Comparison of ENCODE assay signal across 16 cellular contexts in genomic region chr13:52711277-52711676, GRCh38. TPM values are rescaled to one million over a fixed set of nuclear protein-coding genes. Genes with fewer than 3 reads are reported as not detected.
A peak's percentile ranks its signal among the peaks of the same experiment; 100 is the strongest.
DNase-seq lines count a peak whose midpoint lies in the region; ATAC-seq, FAIRE-seq and TF ChIP-seq lines count a peak whose summit lies in the region.
"Had no signal": no experiment of that assay in that cellular context is flagged by ENCODE, and none has a peak within 500 bp of the region (broad histone marks: within the 10 kb centered on the region; RNA-seq: fewer than 3 reads in every experiment).

No MANE protein-coding gene starts in this region.

- no peak overlapping the region for H3K4me3 ChIP-seq in HepG2 (replicated peaks in 1 of 3; ENCODE audit: insufficient read depth in 1 of 3, low read depth in 2 of 3, low read length in 3 of 3)
- H3K4me3 ChIP-seq in right lobe of liver: no peak overlapping the region

- H3K9ac ChIP-seq in HepG2 (ENCODE audit: insufficient read depth, low read depth, low read length): no peak overlapping the region

- H3K9me3 ChIP-seq in HepG2 (ENCODE audit: low read length): no peaks in the 10 kb centered on the region
- H3K9me3 ChIP-seq in right lobe of liver: no peaks in the 10 kb centered on the region

- DNase-seq in HepG2 (ENCODE audit: low spot score) (no peak), right lobe of liver (no peak), WTC11 (ENCODE audit: low spot score) (peak; percentile 40), iPS-NIHi7 (ENCODE audit: extremely low spot score) (peak; percentile 60), NCI-H226 (no peak), kidney tubule cell (ENCODE audit: low spot score) (no peak)
- DNase-seq: C1 segment of cervical spinal cord, KG1, NCI-H1048, OCI-M1, SIG-M5 had no signal

- no peak overlapping the region for H3K4me3 Mint-ChIP-seq in WTC11

- no peak overlapping the region for H2AFZ ChIP-seq in HepG2 (ENCODE audit: low read length)

- H4K20me1 ChIP-seq in HepG2 (ENCODE audit: insufficient read depth, low read length): no peaks in the 10 kb centered on the region

- FAIRE-seq in HepG2 (lab: Jason Lieb, UNC): no peak
- FAIRE-seq: A204.1 had no signal

- H3K79me2 ChIP-seq in HepG2 (ENCODE audit: insufficient read depth, low read length): no peaks in the 10 kb centered on the region

- no peak for TF ChIP-seq EP300 in HepG2 (IDR thresholded peaks at IDR 0.05; ENCODE audit: low read depth in 2 of 2, low read length in 2 of 2)
- no peak for TF ChIP-seq EP300 in HepG2 (CRISPR knock-in tag; IDR thresholded peaks at IDR 0.05; ENCODE audit: borderline replicate concordance)

- ATAC-seq in HepG2 (peak; percentile 63), right lobe of liver (no peak), WTC11 (peak; percentile 82), HG02798 (IDR thresholded peaks at IDR 0.05; ENCODE audit: poor library complexity, unreplicated experiment) (no peak), HG02623 (IDR thresholded peaks at IDR 0.05; ENCODE audit: unreplicated experiment) (no peak)

- no TSS peak for BruUV-seq in HepG2 (replicated peaks; lab: Mats Ljungman, UMichigan)

- H3K36me3 Mint-ChIP-seq in WTC11: peaks cover 16% of the 10 kb centered on the region

- no peak overlapping the region for H3K4me2 ChIP-seq in HepG2 (ENCODE audit: low read depth, low read length)

- POLR2A ChIA-PET in HepG2 (lab: Yijun Ruan, JAX): no interaction called here
- POLR2A ChIA-PET in WTC11 (lab: Charles Lee): no interaction called here

- 31% methylated on average over 3 of the region's 3 CpGs for WGBS in HepG2 (ENCODE audit: low lambda C conversion rate)
- WGBS in right lobe of liver (ENCODE audit: insufficient coverage, low coverage, low lambda C conversion rate, missing lambda C conversion rate): 65% methylated on average over 2 of the region's 3 CpGs

- H3K36me3 ChIP-seq in HepG2 (replicated peaks in 1 of 2; ENCODE audit: control insufficient read depth in 1 of 2, insufficient read depth in 2 of 2, low read length in 2 of 2) (no peaks in the 10 kb centered on the region), right lobe of liver (no peaks in the 10 kb centered on the region)

- TF ChIP-seq POLR2A in HepG2 (IDR thresholded peaks at IDR 0.05; ENCODE audit: insufficient read depth in 1 of 2, low read depth in 2 of 2, low read length in 2 of 2) (no peak), right lobe of liver (IDR thresholded peaks at IDR 0.05) (no peak)

- TF ChIP-seq RAD21 in HepG2 (CRISPR knock-in tag; IDR thresholded peaks at IDR 0.05): no peak

- H3K27ac ChIP-seq in HepG2 (ENCODE audit: extremely low read length, insufficient read depth, low read length) (no peak overlapping the region), right lobe of liver (no peak overlapping the region)

- in situ Hi-C loops in HepG2 (cut with HindIII; ENCODE audit: extremely low pct_ligation_motif_present, low pct_unique_long_range_greater_than_20kb): no loop called here

- no peak for TF ChIP-seq CTCF in HepG2 (CRISPR knock-in tag; IDR thresholded peaks at IDR 0.05)
- no peak for TF ChIP-seq CTCF in right lobe of liver (IDR thresholded peaks at IDR 0.05)
- TF ChIP-seq CTCF in WTC11 (IDR thresholded peaks at IDR 0.05): no peak

- no peaks in the 10 kb centered on the region for H3K4me1 ChIP-seq in HepG2 (ENCODE audit: insufficient read depth, low read length)
- no peaks in the 10 kb centered on the region for H3K4me1 ChIP-seq in right lobe of liver

- CTCF ChIA-PET in HepG2 (lab: Yijun Ruan, JAX; ENCODE audit: low intra/inter-chr PET ratio, low total read pairs) (no interaction called here), WTC11 (lab: Charles Lee) (interaction anchor here (1.0 to 3.1 kb wide), 6 partner anchors 27 to 489 kb away, joined by 3 to 16 read pairs (median 8); partner anchors contain the start of gene CNMD)

- H3K27ac Mint-ChIP-seq in WTC11: peak overlapping the region; percentile 84; the same call in 1 of the 2 replicates

- intact Hi-C loops in HepG2 (cut with micrococcal nuclease; ENCODE audit: unreplicated experiment) (no loop called here), right lobe of liver (cut with DNase I) (no loop called here)

- H3K27me3 ChIP-seq in HepG2 (ENCODE audit: control insufficient read depth in 1 of 2, insufficient read depth in 2 of 2, low read length in 2 of 2): peaks cover 0 to 1% of the 10 kb centered on the region in 2 experiments; a peak in 1 of 5 replicates
- H3K27me3 ChIP-seq in right lobe of liver: no peaks in the 10 kb centered on the region

- H3K9me3 Mint-ChIP-seq in WTC11: peaks cover 6% of the 10 kb centered on the region

- no peaks in the 10 kb centered on the region for H3K27me3 Mint-ChIP-seq in WTC11 (ENCODE audit: low read depth)

- H3K4me1 Mint-ChIP-seq in WTC11: peaks cover 33% of the 10 kb centered on the region

TF ChIP-seq in HepG2, 621 proteins besides CTCF, POLR2A, EP300 and RAD21 (continues in another document):
- TF ChIP-seq MBD4 (IDR thresholded peaks at IDR 0.05; ENCODE audit: borderline replicate concordance, low read length) (no peak), ZNF619 (CRISPR knock-in tag; IDR thresholded peaks at IDR 0.05) (no peak), ZNF569 (CRISPR knock-in tag; IDR thresholded peaks at IDR 0.05; ENCODE audit: borderline replicate concordance) (no peak), SOX6 (IDR thresholded peaks at IDR 0.05) (no peak), SOX6 (CRISPR knock-in tag; IDR thresholded peaks at IDR 0.05) (no peak)

RNA-seq across cellular contexts. Expression of gene CNMD, which starts 28.3 kb away (rescaled TPM):
- total RNA-seq in HepG2 (2016; rRNA removed; fragmentation: Illumina TruSeq; extraction: Trizol) (not detected in 2 replicates), right lobe of liver (not detected), WTC11 (2021) (65.5 to 95.1 TPM (median 65.6 TPM) in 3 replicates)
- total RNA-seq in HepG2 (2016; cell fraction: cytosol; rRNA removed; fragmentation: Illumina TruSeq; extraction: Trizol; ENCODE audit: low read depth): not detected in 2 replicates
- not detected in 2 replicates for total RNA-seq in HepG2 (2016; cell fraction: insoluble cytoplasmic fraction; rRNA removed; fragmentation: Illumina TruSeq; extraction: Trizol)
- not detected in 2 replicates for total RNA-seq in HepG2 (2016; cell fraction: membrane; rRNA removed; fragmentation: Illumina TruSeq; extraction: Trizol)
- not detected in 2 replicates for total RNA-seq in HepG2 (2016; cell fraction: nucleus; rRNA removed; fragmentation: Illumina TruSeq; extraction: Trizol)
- polyA plus RNA-seq in HepG2 (2011; rRNA removed): not detected in 2 replicates
- polyA plus RNA-seq in HepG2 (2011; cell fraction: cytosol; rRNA removed): not detected in 2 replicates
- polyA plus RNA-seq in HepG2 (2011; cell fraction: nucleus; rRNA removed): not detected in 2 replicates
- polyA plus RNA-seq in HepG2 (2012): not detected in 2 replicates
- not detected in 2 replicates for polyA plus RNA-seq in HepG2 (2016; cell fraction: cytosol; fragmentation: Illumina TruSeq; extraction: Trizol; ENCODE audit: low read depth)
- polyA plus RNA-seq in HepG2 (2016; cell fraction: insoluble cytoplasmic fraction; fragmentation: Illumina TruSeq; extraction: Trizol; ENCODE audit: low read depth): not detected in 2 replicates
- not detected in 2 replicates for polyA plus RNA-seq in HepG2 (2016; cell fraction: membrane; fragmentation: Illumina TruSeq; extraction: Trizol; ENCODE audit: low read depth)
- not detected in 2 replicates for polyA plus RNA-seq in HepG2 (2016; cell fraction: nucleus; fragmentation: Illumina TruSeq; extraction: Trizol; ENCODE audit: insufficient read depth, low read depth)
- not detected in 2 replicates for polyA minus RNA-seq in HepG2 (2011; rRNA and poly(A)+ RNA removed; ENCODE audit: low replicate concordance)
- polyA minus RNA-seq in HepG2 (2011; cell fraction: cytosol; rRNA and poly(A)+ RNA removed): not detected in 2 replicates
- polyA minus RNA-seq in HepG2 (2011; cell fraction: nucleus; rRNA and poly(A)+ RNA removed): not detected in 2 replicates
- total RNA-seq: M059J, RPMI7951 had no signal

RNA-seq across cellular contexts. Expression of gene SUGT1, which starts 58.6 kb away (rescaled TPM):
- total RNA-seq in HepG2 (2016; rRNA removed; fragmentation: Illumina TruSeq; extraction: Trizol) (71.2 and 113 TPM in 2 replicates), right lobe of liver (10 to 100 TPM; 15.4 to 29.3 (median 23.9) TPM), WTC11 (2021) (74.8 to 77.6 TPM (median 76.3 TPM) in 3 replicates)
- total RNA-seq in HepG2 (2016; cell fraction: cytosol; rRNA removed; fragmentation: Illumina TruSeq; extraction: Trizol; ENCODE audit: low read depth): 29.1 and 29.3 TPM in 2 replicates
- total RNA-seq in HepG2 (2016; cell fraction: insoluble cytoplasmic fraction; rRNA removed; fragmentation: Illumina TruSeq; extraction: Trizol): 71.6 and 119 TPM in 2 replicates
- 37.8 and 38.6 TPM in 2 replicates for total RNA-seq in HepG2 (2016; cell fraction: membrane; rRNA removed; fragmentation: Illumina TruSeq; extraction: Trizol)
- 38.3 and 46.1 TPM in 2 replicates for total RNA-seq in HepG2 (2016; cell fraction: nucleus; rRNA removed; fragmentation: Illumina TruSeq; extraction: Trizol)
- 17.4 and 23.1 TPM in 2 replicates for polyA plus RNA-seq in HepG2 (2011; rRNA removed)
- 14.0 and 15.7 TPM in 2 replicates for polyA plus RNA-seq in HepG2 (2011; cell fraction: cytosol; rRNA removed)
- polyA plus RNA-seq in HepG2 (2011; cell fraction: nucleus; rRNA removed): 8.9 and 11.4 TPM in 2 replicates
- polyA plus RNA-seq in HepG2 (2012): 38.9 and 47.7 TPM in 2 replicates
- polyA plus RNA-seq in HepG2 (2016; cell fraction: cytosol; fragmentation: Illumina TruSeq; extraction: Trizol; ENCODE audit: low read depth): 34.3 and 35.9 TPM in 2 replicates
- polyA plus RNA-seq in HepG2 (2016; cell fraction: insoluble cytoplasmic fraction; fragmentation: Illumina TruSeq; extraction: Trizol; ENCODE audit: low read depth): 114 and 117 TPM in 2 replicates
- polyA plus RNA-seq in HepG2 (2016; cell fraction: membrane; fragmentation: Illumina TruSeq; extraction: Trizol; ENCODE audit: low read depth): 33.9 and 34.2 TPM in 2 replicates
- 45.9 and 47.6 TPM in 2 replicates for polyA plus RNA-seq in HepG2 (2016; cell fraction: nucleus; fragmentation: Illumina TruSeq; extraction: Trizol; ENCODE audit: insufficient read depth, low read depth)
- 15.3 and 25.1 TPM in 2 replicates for polyA minus RNA-seq in HepG2 (2011; rRNA and poly(A)+ RNA removed; ENCODE audit: low replicate concordance)
- polyA minus RNA-seq in HepG2 (2011; cell fraction: cytosol; rRNA and poly(A)+ RNA removed): 11.3 and 12.1 TPM in 2 replicates
- 40.0 and 48.8 TPM in 2 replicates for polyA minus RNA-seq in HepG2 (2011; cell fraction: nucleus; rRNA and poly(A)+ RNA removed)

Comparison
In these comparisons a context has a peak if more than half of its experiments do, and no peak if none do; other contexts are left out.
1. ATAC-seq: peak in HepG2 (single experiment) and WTC11 (single experiment); none in right lobe of liver (0 of 4), HG02798 (single experiment) and HG02623 (single experiment).
2. DNase-seq: peak in WTC11 (single experiment) and iPS-NIHi7 (single experiment); none in HepG2 (single experiment), right lobe of liver (0 of 3), NCI-H226 (single experiment) and kidney tubule cell (single experiment).
3. RNA of gene CNMD, which starts 28.3 kb away (total RNA-seq): 65.5 to 95.1 TPM in WTC11; not detected in HepG2 and not detected in right lobe of liver; every median in the first group is over 10 times any median in the second.